Comparison of ENCODE assay signal across 1 cellular context in genomic region chr1:56453016-56453721, GRCh38.
TF ChIP-seq lines count a peak whose summit lies in the region.

No MANE protein-coding gene starts in this region.

TF ChIP-seq in H1, 55 proteins besides CTCF, POLR2A, EP300 and RAD21 (continued from another document):
- TF ChIP-seq BCL11A (IDR thresholded peaks at IDR 0.05; ENCODE audit: low read depth in 2 of 2, low read length in 2 of 2) (peak in 1 of 2 experiments; percentile 12), RFX5 (IDR thresholded peaks at IDR 0.05; ENCODE audit: borderline replicate concordance, low read depth, low read length) (no peak), CHD1 (IDR thresholded peaks at IDR 0.05; ENCODE audit: low read depth, low read length) (no peak), NANOG (IDR thresholded peaks at IDR 0.05; ENCODE audit: insufficient read depth, low read depth, low read length, poor library complexity, severe bottlenecking) (peak; percentile 86), YY1 (IDR thresholded peaks at IDR 0.05; ENCODE audit: low read depth, low read length) (no peak), POLR2AphosphoS5 (IDR thresholded peaks at IDR 0.05; ENCODE audit: low read depth, low read length) (no peak), KDM4A (IDR thresholded peaks at IDR 0.05; ENCODE audit: low read depth, low read length, severe bottlenecking) (no peak), POU5F1 (IDR thresholded peaks at IDR 0.05; ENCODE audit: low read depth, low read length) (peak; percentile 87), FOSL1 (IDR thresholded peaks at IDR 0.05; ENCODE audit: insufficient read depth, low read depth, low read length) (no peak), SUZ12 (IDR thresholded peaks at IDR 0.05; ENCODE audit: low read length) (no peak), JUN (IDR thresholded peaks at IDR 0.05; ENCODE audit: low read depth, low read length) (no peak), CHD7 (IDR thresholded peaks at IDR 0.05; ENCODE audit: insufficient replicate concordance, low read length) (peak; percentile 40), HDAC6 (IDR thresholded peaks at IDR 0.05; ENCODE audit: low read depth, low read length) (no peak), ATF3 (IDR thresholded peaks at IDR 0.05; ENCODE audit: insufficient read depth, low read depth, low read length) (no peak), TAF7 (optimal IDR thresholded peaks at IDR 0.05; ENCODE audit: borderline replicate concordance, low read depth, low read length) (no peak), CBX8 (IDR thresholded peaks at IDR 0.05; ENCODE audit: borderline replicate concordance, low read depth, low read length) (no peak), CREB1 (IDR thresholded peaks at IDR 0.05) (no peak), PHF8 (conservative IDR thresholded peaks at IDR 0.05; ENCODE audit: low read depth, low read length) (no peak), ATF2 (IDR thresholded peaks at IDR 0.05; ENCODE audit: low read length) (no peak), USF2 (IDR thresholded peaks at IDR 0.05; ENCODE audit: low read length) (peak; percentile 31; the same call in 1 of the 2 replicates), TAF1 (IDR thresholded peaks at IDR 0.05; ENCODE audit: low read depth, low read length) (no peak), SP4 (IDR thresholded peaks at IDR 0.05; ENCODE audit: low read length) (no peak)
TF ChIP-seq in H1: peak in this region for 12.
